In the genomic region with DNA sequence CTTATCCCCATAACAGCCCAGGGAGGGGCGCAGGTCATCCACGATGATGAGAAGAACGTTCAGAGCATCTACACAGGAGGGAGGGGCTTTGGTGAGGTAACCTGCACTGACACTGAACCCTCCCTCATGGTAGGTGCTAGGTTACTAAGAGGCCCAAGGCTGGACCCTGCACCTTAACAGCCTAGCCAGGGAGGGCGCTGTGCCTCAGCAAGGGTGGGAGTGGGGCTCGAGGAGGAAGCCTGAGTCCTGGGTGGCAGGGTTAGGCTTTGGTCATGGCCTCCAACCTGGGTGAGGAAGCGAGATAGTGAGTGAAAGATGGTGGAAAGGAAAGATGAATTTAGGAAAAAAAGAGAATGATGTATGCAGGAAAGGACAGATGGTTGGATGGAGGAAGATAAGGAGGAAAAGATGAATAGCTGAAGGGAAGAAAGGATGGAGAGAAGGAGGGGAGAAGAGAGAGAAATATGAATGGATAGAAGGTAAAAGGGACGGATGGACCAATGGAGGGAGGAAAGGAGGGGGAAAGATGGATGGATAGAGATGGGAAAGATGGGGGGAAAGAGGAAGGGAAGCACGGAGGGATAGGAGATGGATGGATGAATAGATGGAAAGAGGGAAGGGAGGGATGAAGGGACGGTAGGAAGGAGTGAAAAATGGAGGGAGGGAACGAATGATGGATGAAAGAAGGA, we compare ENCODE assay signal across 7 cellular contexts. TPM values are rescaled to one million over a fixed set of nuclear protein-coding genes. Genes with fewer than 3 reads are reported as not detected.
A peak's percentile ranks its signal among the peaks of the same experiment; 100 is the strongest.
DNase-seq lines count a peak whose midpoint lies in the region; ATAC-seq, FAIRE-seq and TF ChIP-seq lines count a peak whose summit lies in the region.

No MANE protein-coding gene starts in this region.

- peak; percentile 58 for ATAC-seq in naive thymus-derived CD4-positive, alpha-beta T cell

- H3K9me3 ChIP-seq in HEK293 (ENCODE audit: control insufficient read depth, insufficient read depth, low read depth, low read length) (no peaks in the 10 kb centered on the region), tibial nerve (no peaks in the 10 kb centered on the region)
- H3K9me3 ChIP-seq in naive thymus-derived CD4-positive, alpha-beta T cell (ENCODE audit: control insufficient read depth in 2 of 3, low read length in 3 of 3) = no peaks in the 10 kb centered on the region

- H3K36me3 Mint-ChIP-seq in naive thymus-derived CD4-positive, alpha-beta T cell = peaks cover 0 to 17% (median 0%) of the 10 kb centered on the region in 5 donors

- 41 to 54% methylated on average over 10 of the region's 10 CpGs for WGBS in tibial nerve, 2 donors

- H3K4me1 ChIP-seq in HEK293 (ENCODE audit: control insufficient read depth, insufficient read depth, low read length) (peaks cover 2% of the 10 kb centered on the region; the same call in 1 of the 2 replicates), tibial nerve (peaks cover 0 to 12% (median 0%) of the 10 kb centered on the region in 4 donors)
- peaks cover 6 to 13% of the 10 kb centered on the region in 2 donors for H3K4me1 ChIP-seq in naive thymus-derived CD4-positive, alpha-beta T cell (ENCODE audit: control insufficient read depth in 2 of 2, insufficient read depth in 2 of 2, low read length in 2 of 2)

- DNase-seq in GM12891 (ENCODE audit: insufficient read length, low spot score) = peak; percentile 28
- peak; percentile 82 for DNase-seq in NCI-H1436 (lab: John Stamatoyannopoulos, UW)
- peak; percentile 50 to 53 for DNase-seq in activated CD4-positive, alpha-beta T cell treated with anti-CD3 and anti-CD28 coated beads, Interleukin-2, amount 50 U/mL, for 4 hours
- peak; percentile 21 for DNase-seq in effector CD8-positive, alpha-beta T cell (lab: John Stamatoyannopoulos, UW)
- DNase-seq in naive thymus-derived CD4-positive, alpha-beta T cell = peak; percentile 32 to 67 (median 58)
- no peak for DNase-seq in tibial nerve (ENCODE audit: low spot score in 2 of 2)

- peak overlapping the region; percentile 87 to 98 (median 94) for H3K27ac Mint-ChIP-seq in naive thymus-derived CD4-positive, alpha-beta T cell

- TF ChIP-seq EP300 in tibial nerve (IDR thresholded peaks at IDR 0.05) = no peak

- intact Hi-C loops in naive thymus-derived CD4-positive, alpha-beta T cell (cut with micrococcal nuclease) = loop anchor here (2.0 to 10.0 kb wide), 9 partner anchors 16 to 1590 kb away; a partner anchor contains a TSS

- peak overlapping the region; percentile 86 to 100 (median 91) for H3K4me3 Mint-ChIP-seq in naive thymus-derived CD4-positive, alpha-beta T cell

- no peak for TF ChIP-seq POLR2A in GM12891 (IDR thresholded peaks at IDR 0.05; ENCODE audit: low read depth, low read length)
- no peak for TF ChIP-seq POLR2A in tibial nerve (IDR thresholded peaks at IDR 0.05)

- peaks cover 0 to 7% (median 0%) of the 10 kb centered on the region in 5 donors for H3K27me3 Mint-ChIP-seq in naive thymus-derived CD4-positive, alpha-beta T cell

- no peak for TF ChIP-seq CTCF in HEK293 (tag by site-specific recombination; IDR thresholded peaks at IDR 0.05)
- peak in 2 of 5 experiments; percentile 6 to 8 for TF ChIP-seq CTCF in tibial nerve (IDR thresholded peaks at IDR 0.05)

- FAIRE-seq in GM12891 (lab: Jason Lieb, UNC) = peak; percentile 93

- no peaks in the 10 kb centered on the region for H3K9me3 Mint-ChIP-seq in naive thymus-derived CD4-positive, alpha-beta T cell

- peaks cover 7 to 36% of the 10 kb centered on the region in 2 experiments; a peak in 1 of 3 replicates for H3K36me3 ChIP-seq in HEK293 (ENCODE audit: control insufficient read depth in 2 of 2, insufficient read depth in 1 of 2, low read length in 2 of 2)
- peaks cover 0 to 35% (median 9%) of the 10 kb centered on the region in 3 experiments for H3K36me3 ChIP-seq in naive thymus-derived CD4-positive, alpha-beta T cell (ENCODE audit: control insufficient read depth in 2 of 3, insufficient read depth in 3 of 3, low read length in 3 of 3)
- H3K36me3 ChIP-seq in tibial nerve = peaks cover 0 to 26% (median 0%) of the 10 kb centered on the region in 3 donors

- H3K27ac ChIP-seq in HEK293 (ENCODE audit: extremely low read depth, low read depth, low read length) (peak overlapping the region; percentile 48; the same call in 1 of the 2 replicates), tibial nerve (peak overlapping the region; percentile 79 to 95 (median 93))
- peak overlapping the region; percentile 98 for H3K27ac ChIP-seq in naive thymus-derived CD4-positive, alpha-beta T cell (ENCODE audit: low read depth, low read length)

- POLR2A ChIA-PET in HEK293 (lab: Yijun Ruan, JAX) = interaction anchor here (0.7 to 1.8 kb wide), 4 partner anchors 8 to 66 kb away, joined by 5 to 19 read pairs (median 6); a partner anchor contains a TSS
- POLR2A ChIA-PET in naive thymus-derived CD4-positive, alpha-beta T cell (lab: Charles Lee) = interaction anchor here (0.7 to 3.7 kb wide), 6 partner anchors 13 to 435 kb away, joined by 3 to 33 read pairs (median 6); a partner anchor contains a TSS

- H3K27me3 ChIP-seq in naive thymus-derived CD4-positive, alpha-beta T cell (ENCODE audit: control insufficient read depth in 2 of 2, insufficient read depth in 2 of 2, low read length in 2 of 2) = no peaks in the 10 kb centered on the region
- no peaks in the 10 kb centered on the region for H3K27me3 ChIP-seq in tibial nerve

- H3K4me3 ChIP-seq in HEK293 (ENCODE audit: low read depth, low read length) = peak overlapping the region; percentile 58
- H3K4me3 ChIP-seq in naive thymus-derived CD4-positive, alpha-beta T cell (ENCODE audit: low read length) = peak overlapping the region; percentile 72
- H3K4me3 ChIP-seq in tibial nerve = peak overlapping the region; percentile 63 to 83 (median 65)

- CTCF ChIA-PET in HEK293 (lab: Yijun Ruan, JAX) = interaction anchor here (0.6 to 1.9 kb wide), 5 partner anchors 8 to 1454 kb away, joined by 3 to 7 read pairs (median 4); no protein-coding TSS in a partner anchor
- CTCF ChIA-PET in naive thymus-derived CD4-positive, alpha-beta T cell (lab: Charles Lee) = interaction anchor here (0.9 to 1.4 kb wide), 2 partner anchors 35 to 36 kb away, joined by 3 to 9 read pairs; a partner anchor contains a TSS

- H3K4me1 Mint-ChIP-seq in naive thymus-derived CD4-positive, alpha-beta T cell = peaks cover 14 to 44% (median 23%) of the 10 kb centered on the region in 7 donors

TF ChIP-seq in GM12891, 5 proteins besides CTCF, POLR2A, EP300 and RAD21:
- TF ChIP-seq POU2F2 (IDR thresholded peaks at IDR 0.05; ENCODE audit: low read depth, low read length) = no peak
- TF ChIP-seq SPI1 (IDR thresholded peaks at IDR 0.05; ENCODE audit: low read depth, low read length) = peak; percentile 22; the same call in 1 of the 2 replicates
- no peak for TF ChIP-seq PAX5 (IDR thresholded peaks at IDR 0.05; ENCODE audit: insufficient read depth, low read length, severe bottlenecking)
- TF ChIP-seq POLR2AphosphoS5 (IDR thresholded peaks at IDR 0.05; ENCODE audit: low read depth, low read length) = no peak
- TF ChIP-seq TAF1 (IDR thresholded peaks at IDR 0.05; ENCODE audit: low read depth, low read length) = no peak

TF ChIP-seq in HEK293, 187 proteins besides CTCF, POLR2A, EP300 and RAD21 (continues in another document):
- TF ChIP-seq, protein P1, sequence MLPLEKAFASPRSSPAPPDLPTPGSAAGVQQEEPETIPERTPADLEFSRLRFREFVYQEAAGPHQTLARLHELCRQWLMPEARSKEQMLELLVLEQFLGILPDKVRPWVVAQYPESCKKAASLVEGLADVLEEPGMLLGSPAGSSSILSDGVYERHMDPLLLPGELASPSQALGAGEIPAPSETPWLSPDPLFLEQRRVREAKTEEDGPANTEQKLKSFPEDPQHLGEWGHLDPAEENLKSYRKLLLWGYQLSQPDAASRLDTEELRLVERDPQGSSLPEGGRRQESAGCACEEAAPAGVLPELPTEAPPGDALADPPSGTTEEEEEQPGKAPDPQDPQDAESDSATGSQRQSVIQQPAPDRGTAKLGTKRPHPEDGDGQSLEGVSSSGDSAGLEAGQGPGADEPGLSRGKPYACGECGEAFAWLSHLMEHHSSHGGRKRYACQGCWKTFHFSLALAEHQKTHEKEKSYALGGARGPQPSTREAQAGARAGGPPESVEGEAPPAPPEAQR (tag by site-specific recombination; IDR thresholded peaks at IDR 0.05) = 0 out of 2 replicates have a peak, but pooled peaks have one; percentile 64
- TF ChIP-seq ZNF747 (tag by site-specific recombination; IDR thresholded peaks at IDR 0.05) (no peak), KLF1 (tag by site-specific recombination; IDR thresholded peaks at IDR 0.05) (peak; percentile 31; the same call in 1 of the 2 replicates), ZNF394 (tag by site-specific recombination; IDR thresholded peaks at IDR 0.05; ENCODE audit: borderline replicate concordance) (no peak), ZNF37A (tag by site-specific recombination; IDR thresholded peaks at IDR 0.05) (no peak), ZNF157 (tag by site-specific recombination; IDR thresholded peaks at IDR 0.05) (0 out of 2 replicates have a peak, but pooled peaks have one; percentile 49), HOXD13 (CRISPR knock-in tag; IDR thresholded peaks at IDR 0.05; ENCODE audit: borderline replicate concordance) (0 out of 2 replicates have a peak, but pooled peaks have one; percentile 10), ZNF701 (tag by site-specific recombination; IDR thresholded peaks at IDR 0.05) (no peak)
- TF ChIP-seq, protein P2, sequence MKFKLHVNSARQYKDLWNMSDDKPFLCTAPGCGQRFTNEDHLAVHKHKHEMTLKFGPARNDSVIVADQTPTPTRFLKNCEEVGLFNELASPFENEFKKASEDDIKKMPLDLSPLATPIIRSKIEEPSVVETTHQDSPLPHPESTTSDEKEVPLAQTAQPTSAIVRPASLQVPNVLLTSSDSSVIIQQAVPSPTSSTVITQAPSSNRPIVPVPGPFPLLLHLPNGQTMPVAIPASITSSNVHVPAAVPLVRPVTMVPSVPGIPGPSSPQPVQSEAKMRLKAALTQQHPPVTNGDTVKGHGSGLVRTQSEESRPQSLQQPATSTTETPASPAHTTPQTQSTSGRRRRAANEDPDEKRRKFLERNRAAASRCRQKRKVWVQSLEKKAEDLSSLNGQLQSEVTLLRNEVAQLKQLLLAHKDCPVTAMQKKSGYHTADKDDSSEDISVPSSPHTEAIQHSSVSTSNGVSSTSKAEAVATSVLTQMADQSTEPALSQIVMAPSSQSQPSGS (tag by site-specific recombination; IDR thresholded peaks at IDR 0.05; ENCODE audit: low read depth) = no peak

RNA-seq across cellular contexts. Expression of a gene that starts 0.7 kb away (rescaled TPM):
- 28.3 TPM for polyA plus RNA-seq in GM12891 (2012; ENCODE audit: low read depth, missing spikeins)
- total RNA-seq in naive thymus-derived CD4-positive, alpha-beta T cell = 100 to 1,000 TPM in 4 of 5 experiments, 10 to 100 TPM in 1; 73.1 to 317 (median 133) TPM
- polyA plus RNA-seq in naive thymus-derived CD4-positive, alpha-beta T cell = 10 to 100 TPM; 75.0 to 86.7 TPM
- 100 to 1,000 TPM in 1 of 4 donors, 10 to 100 TPM in 3; 68.4 to 118 (median 92.4) TPM for total RNA-seq in tibial nerve

RNA-seq across cellular contexts. Expression of a gene that starts 36.4 kb away (rescaled TPM):
- polyA plus RNA-seq in GM12891 (2012; ENCODE audit: low read depth, missing spikeins) = 24.4 TPM
- 10 to 100 TPM; 22.2 to 68.1 (median 30.2) TPM for total RNA-seq in naive thymus-derived CD4-positive, alpha-beta T cell
- 10 to 100 TPM; 27.7 to 30.1 TPM for polyA plus RNA-seq in naive thymus-derived CD4-positive, alpha-beta T cell
- total RNA-seq in tibial nerve = 10 to 100 TPM in 3 of 4 donors, 1 to 10 TPM in 1; 9.8 to 16.5 (median 12.3) TPM

RNA-seq across cellular contexts. Expression of a gene that starts 45.4 kb away (rescaled TPM):
- not detected for polyA plus RNA-seq in GM12891 (2012; ENCODE audit: low read depth, missing spikeins)
- total RNA-seq in naive thymus-derived CD4-positive, alpha-beta T cell = not detected
- not detected for polyA plus RNA-seq in naive thymus-derived CD4-positive, alpha-beta T cell
- not detected for total RNA-seq in tibial nerve

Comparison
In these comparisons a context has a peak if more than half of its experiments do, and no peak if none do; other contexts are left out.
1. DNase-seq: peak in GM12891 (single experiment), NCI-H1436 (single experiment), activated CD4-positive, alpha-beta T cell treated with anti-CD3 and anti-CD28 coated beads, Interleukin-2, amount 50 U/mL, for 4 hours (2 of 2), effector CD8-positive, alpha-beta T cell (single experiment) and naive thymus-derived CD4-positive, alpha-beta T cell (9 of 9); none in tibial nerve (0 of 2).
2. H3K27ac ChIP-seq: peak in every context shown above with its lines; median percentile 98 in naive thymus-derived CD4-positive, alpha-beta T cell; 93 in tibial nerve; 48 in HEK293.
3. Peak in every context shown above with its lines, with median percentiles within 50 percentile points of each other: H3K4me3 ChIP-seq.